Comparison of ENCODE assay signal across 19 cellular contexts in the genomic region with DNA sequence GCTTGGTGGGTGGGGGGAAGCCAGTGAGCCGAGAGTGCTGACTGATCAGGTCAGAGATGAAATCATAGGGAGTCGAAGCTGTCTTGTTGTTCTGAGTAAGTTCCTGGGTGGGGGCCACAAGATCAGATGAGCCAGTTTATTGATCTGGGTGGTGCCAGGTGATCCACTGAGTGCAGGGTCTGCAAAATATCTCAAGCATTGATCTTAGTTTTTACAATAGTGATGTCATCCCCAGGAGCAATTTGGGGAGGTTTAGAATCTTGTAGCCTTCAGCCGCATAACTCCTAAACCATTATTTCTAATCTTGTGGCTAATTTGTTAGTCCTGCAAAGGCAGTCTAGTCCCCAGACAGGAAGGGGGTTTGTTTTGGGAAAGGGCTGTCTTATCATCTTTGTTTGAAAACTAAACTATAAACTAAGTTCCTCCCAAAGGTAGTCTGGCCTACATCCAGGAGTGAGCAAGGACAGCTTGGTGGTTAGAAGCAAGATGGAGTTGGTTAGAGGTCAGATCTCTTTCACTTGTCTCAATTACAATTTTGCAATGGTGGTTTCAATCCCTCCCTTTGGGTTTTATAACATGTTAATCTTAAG. TPM values are rescaled to one million over a fixed set of nuclear protein-coding genes. Genes with fewer than 3 reads are reported as not detected.
DNase-seq lines count a peak whose midpoint lies in the region; ATAC-seq, FAIRE-seq and TF ChIP-seq lines count a peak whose summit lies in the region.
"Had no signal": no experiment of that assay in that cellular context is flagged by ENCODE, and none has a peak within 500 bp of the region (broad histone marks: within the 10 kb centered on the region; RNA-seq: fewer than 3 reads in every experiment).

No MANE protein-coding gene starts in this region.

- BruUV-seq in HepG2 (replicated peaks; lab: Mats Ljungman, UMichigan), result no TSS peak

- no peak overlapping the region for H3K27ac Mint-ChIP-seq in activated T-helper 17 cell treated with anti-CD3 and anti-CD28 coated beads, Interleukin-2, amount 50 U/mL, for 72 hours
- H3K27ac Mint-ChIP-seq: B cell; CD8-positive, alpha-beta T cell had no signal

- H4K20me1 ChIP-seq in HepG2 (ENCODE audit: insufficient read depth, low read length), result no peaks in the 10 kb centered on the region
- H4K20me1 ChIP-seq: BLaER1 treated with 17β-estradiol and CSF1 and Interleukin-3, amounts not matched to agents 10 nM and 100 nM had no signal

- 13% methylated on average over 3 of the region's 3 CpGs for WGBS in HepG2 (ENCODE audit: low lambda C conversion rate)
- WGBS in right lobe of liver (ENCODE audit: insufficient coverage, low coverage, low lambda C conversion rate, missing lambda C conversion rate), result 40% methylated on average over 1 of the region's 3 CpGs

- H3K4me1 ChIP-seq in HepG2 (ENCODE audit: insufficient read depth, low read length) (no peaks in the 10 kb centered on the region), right lobe of liver (no peaks in the 10 kb centered on the region), parathyroid adenoma (no peaks in the 10 kb centered on the region)

- TF ChIP-seq POLR2A in HepG2 (IDR thresholded peaks at IDR 0.05; ENCODE audit: insufficient read depth in 1 of 2, low read depth in 2 of 2, low read length in 2 of 2) (no peak), right lobe of liver (IDR thresholded peaks at IDR 0.05) (no peak)

- POLR2A ChIA-PET in HepG2 (lab: Yijun Ruan, JAX), result no interaction called here

- no peak overlapping the region for H3K27ac ChIP-seq in HepG2 (ENCODE audit: extremely low read length, insufficient read depth, low read length)
- no peak overlapping the region for H3K27ac ChIP-seq in right lobe of liver
- no peak overlapping the region for H3K27ac ChIP-seq in parathyroid adenoma
- H3K27ac ChIP-seq: BLaER1 treated with 17β-estradiol and CSF1 and Interleukin-3, amounts not matched to agents 10 nM and 100 nM had no signal

- no peaks in the 10 kb centered on the region for H3K36me3 Mint-ChIP-seq in activated T-helper 17 cell treated with anti-CD3 and anti-CD28 coated beads, Interleukin-2, amount 50 U/mL, for 72 hours (ENCODE audit: low read depth)
- H3K36me3 Mint-ChIP-seq: CD8-positive, alpha-beta T cell had no signal

- H3K9me3 ChIP-seq in HepG2 (ENCODE audit: low read length) (no peaks in the 10 kb centered on the region), right lobe of liver (no peaks in the 10 kb centered on the region), parathyroid adenoma (ENCODE audit: control insufficient read depth, low read length) (no peaks in the 10 kb centered on the region)
- H3K9me3 ChIP-seq: BLaER1 treated with 17β-estradiol and CSF1 and Interleukin-3, amounts not matched to agents 10 nM and 100 nM had no signal

- H3K9ac ChIP-seq in HepG2 (ENCODE audit: insufficient read depth, low read depth, low read length) (no peak overlapping the region), parathyroid adenoma (no peak overlapping the region)
- H3K9ac ChIP-seq: BLaER1 treated with 17β-estradiol and CSF1 and Interleukin-3, amounts not matched to agents 10 nM and 100 nM had no signal

- H3K4me1 Mint-ChIP-seq in activated T-helper 17 cell treated with anti-CD3 and anti-CD28 coated beads, Interleukin-2, amount 50 U/mL, for 72 hours, result no peaks in the 10 kb centered on the region
- H3K4me1 Mint-ChIP-seq: B cell had no signal

- TF ChIP-seq RAD21 in HepG2 (CRISPR knock-in tag; IDR thresholded peaks at IDR 0.05), result no peak

- CTCF ChIA-PET in HepG2 (lab: Yijun Ruan, JAX; ENCODE audit: low intra/inter-chr PET ratio, low total read pairs), result no interaction called here

- no peak for FAIRE-seq in HepG2 (lab: Jason Lieb, UNC)
- FAIRE-seq in HTR-8/SVneo (lab: Jason Lieb, UNC), result no peak
- FAIRE-seq: GM12878 had no signal

- H3K4me2 ChIP-seq in HepG2 (ENCODE audit: low read depth, low read length), result no peak overlapping the region
- no peak overlapping the region for H3K4me2 ChIP-seq in parathyroid adenoma (ENCODE audit: low read length)
- H3K4me2 ChIP-seq: BLaER1 treated with 17β-estradiol and CSF1 and Interleukin-3, amounts not matched to agents 10 nM and 100 nM had no signal

- DNase-seq in HepG2 (ENCODE audit: low spot score) (no peak), right lobe of liver (no peak), D341Med (ENCODE audit: low spot score) (no peak), HTR-8/SVneo (ENCODE audit: insufficient read length, low spot score) (no peak)
- DNase-seq: Calu3; CD8-positive, alpha-beta T cell; DMS 273 treated with DMSO at 0.1 percent for 48 hours; DMS53; DND-41; EL; H7; IMR-90; KBM-7 had no signal

- H3K27me3 ChIP-seq in HepG2 (ENCODE audit: control insufficient read depth in 1 of 2, insufficient read depth in 2 of 2, low read length in 2 of 2), result 0 out of 5 replicates have a peak, but pooled peaks cover 0 to 3% of the 10 kb centered on the region in 2 experiments
- no peaks in the 10 kb centered on the region for H3K27me3 ChIP-seq in right lobe of liver
- no peaks in the 10 kb centered on the region for H3K27me3 ChIP-seq in parathyroid adenoma (ENCODE audit: control insufficient read depth, insufficient read depth, low read length)
- H3K27me3 ChIP-seq: BLaER1 treated with 17β-estradiol and CSF1 and Interleukin-3, amounts not matched to agents 10 nM and 100 nM had no signal

- intact Hi-C loops in HepG2 (cut with micrococcal nuclease; ENCODE audit: unreplicated experiment) (no loop called here), right lobe of liver (cut with DNase I) (no loop called here)

- no peak for TF ChIP-seq CTCF in HepG2 (CRISPR knock-in tag; IDR thresholded peaks at IDR 0.05)
- TF ChIP-seq CTCF in right lobe of liver (IDR thresholded peaks at IDR 0.05), result no peak
- no peak for TF ChIP-seq CTCF in parathyroid adenoma (IDR thresholded peaks at IDR 0.05)

- no peak overlapping the region for H2AFZ ChIP-seq in HepG2 (ENCODE audit: low read length)
- peak overlapping the region; percentile 52 for H2AFZ ChIP-seq in parathyroid adenoma

- no peak for ATAC-seq in HepG2
- ATAC-seq in right lobe of liver, result no peak
- ATAC-seq in activated T-helper 17 cell treated with anti-CD3 and anti-CD28 coated beads, Interleukin-2, amount 50 U/mL, for 72 hours (replicated peaks), result peak; percentile 28
- ATAC-seq: CD8-positive, alpha-beta T cell; GM12878; HCT116 had no signal

- H3K27me3 Mint-ChIP-seq in activated T-helper 17 cell treated with anti-CD3 and anti-CD28 coated beads, Interleukin-2, amount 50 U/mL, for 72 hours, result peaks cover 13% of the 10 kb centered on the region

- H3K79me2 ChIP-seq in HepG2 (ENCODE audit: insufficient read depth, low read length) (no peaks in the 10 kb centered on the region), parathyroid adenoma (no peaks in the 10 kb centered on the region)

- H3K9me3 Mint-ChIP-seq in activated T-helper 17 cell treated with anti-CD3 and anti-CD28 coated beads, Interleukin-2, amount 50 U/mL, for 72 hours, result no peaks in the 10 kb centered on the region
- H3K9me3 Mint-ChIP-seq: CD8-positive, alpha-beta T cell had no signal

- H3K36me3 ChIP-seq in HepG2 (replicated peaks in 1 of 2; ENCODE audit: control insufficient read depth in 1 of 2, insufficient read depth in 2 of 2, low read length in 2 of 2), result no peaks in the 10 kb centered on the region
- H3K36me3 ChIP-seq in right lobe of liver, result no peaks in the 10 kb centered on the region
- H3K36me3 ChIP-seq in parathyroid adenoma (ENCODE audit: control insufficient read depth, insufficient read depth, low read length), result no peaks in the 10 kb centered on the region
- H3K36me3 ChIP-seq: BLaER1 treated with 17β-estradiol and CSF1 and Interleukin-3, amounts not matched to agents 10 nM and 100 nM had no signal

- TF ChIP-seq EP300 in HepG2 (IDR thresholded peaks at IDR 0.05; ENCODE audit: low read depth in 2 of 2, low read length in 2 of 2) (no peak), HepG2 (CRISPR knock-in tag; IDR thresholded peaks at IDR 0.05; ENCODE audit: borderline replicate concordance) (no peak)

- H3K4me3 ChIP-seq in HepG2 (replicated peaks in 1 of 3; ENCODE audit: insufficient read depth in 1 of 3, low read depth in 2 of 3, low read length in 3 of 3), result no peak overlapping the region
- H3K4me3 ChIP-seq in right lobe of liver, result no peak overlapping the region
- H3K4me3 ChIP-seq in parathyroid adenoma (ENCODE audit: low read depth, low read length), result no peak overlapping the region
- H3K4me3 ChIP-seq: BLaER1 treated with 17β-estradiol and CSF1 and Interleukin-3, amounts not matched to agents 10 nM and 100 nM; GM12878 had no signal

- H3K4me3 Mint-ChIP-seq in activated T-helper 17 cell treated with anti-CD3 and anti-CD28 coated beads, Interleukin-2, amount 50 U/mL, for 72 hours, result no peak overlapping the region
- H3K4me3 Mint-ChIP-seq: B cell; CD8-positive, alpha-beta T cell had no signal

- in situ Hi-C loops in HepG2 (cut with HindIII; ENCODE audit: extremely low pct_ligation_motif_present, low pct_unique_long_range_greater_than_20kb), result no loop called here

TF ChIP-seq in HepG2, 621 proteins besides CTCF, POLR2A, EP300 and RAD21 (continues in another document):
- peak; percentile 33; the same call in 1 of the 2 replicates for TF ChIP-seq ATF7 (IDR thresholded peaks at IDR 0.05)
- no peak for TF ChIP-seq ATF7 (CRISPR knock-in tag; IDR thresholded peaks at IDR 0.05)

RNA-seq across cellular contexts. Expression of gene MTMR14, which starts 18.7 kb away (rescaled TPM):
- total RNA-seq in HepG2 (2016; rRNA removed; fragmentation: Illumina TruSeq; extraction: Trizol) (32.1 and 32.8 TPM in 2 replicates), right lobe of liver (10 to 100 TPM; 15.8 to 20.0 (median 18.8) TPM)
- total RNA-seq in HepG2 (2016; cell fraction: cytosol; rRNA removed; fragmentation: Illumina TruSeq; extraction: Trizol; ENCODE audit: low read depth), result 13.1 and 13.6 TPM in 2 replicates
- 31.6 and 34.2 TPM in 2 replicates for total RNA-seq in HepG2 (2016; cell fraction: insoluble cytoplasmic fraction; rRNA removed; fragmentation: Illumina TruSeq; extraction: Trizol)
- 27.7 and 29.6 TPM in 2 replicates for total RNA-seq in HepG2 (2016; cell fraction: membrane; rRNA removed; fragmentation: Illumina TruSeq; extraction: Trizol)
- total RNA-seq in HepG2 (2016; cell fraction: nucleus; rRNA removed; fragmentation: Illumina TruSeq; extraction: Trizol), result 21.4 and 25.0 TPM in 2 replicates
- polyA plus RNA-seq in HepG2 (2011; rRNA removed), result 27.1 and 34.1 TPM in 2 replicates
- 24.2 and 25.0 TPM in 2 replicates for polyA plus RNA-seq in HepG2 (2011; cell fraction: cytosol; rRNA removed)
- 50.1 and 52.8 TPM in 2 replicates for polyA plus RNA-seq in HepG2 (2011; cell fraction: nucleus; rRNA removed)
- polyA plus RNA-seq in HepG2 (2012), result 21.2 and 22.8 TPM in 2 replicates
- polyA plus RNA-seq in HepG2 (2016; cell fraction: cytosol; fragmentation: Illumina TruSeq; extraction: Trizol; ENCODE audit: low read depth), result 12.6 and 13.3 TPM in 2 replicates
- 28.2 TPM in 2 replicates for polyA plus RNA-seq in HepG2 (2016; cell fraction: insoluble cytoplasmic fraction; fragmentation: Illumina TruSeq; extraction: Trizol; ENCODE audit: low read depth)
- 18.7 and 19.2 TPM in 2 replicates for polyA plus RNA-seq in HepG2 (2016; cell fraction: membrane; fragmentation: Illumina TruSeq; extraction: Trizol; ENCODE audit: low read depth)
- polyA plus RNA-seq in HepG2 (2016; cell fraction: nucleus; fragmentation: Illumina TruSeq; extraction: Trizol; ENCODE audit: insufficient read depth, low read depth), result 30.0 and 32.2 TPM in 2 replicates
- 38.6 and 41.3 TPM in 2 replicates for polyA minus RNA-seq in HepG2 (2011; rRNA and poly(A)+ RNA removed; ENCODE audit: low replicate concordance)
- polyA minus RNA-seq in HepG2 (2011; cell fraction: cytosol; rRNA and poly(A)+ RNA removed), result 14.0 and 18.4 TPM in 2 replicates
- 34.6 and 41.4 TPM in 2 replicates for polyA minus RNA-seq in HepG2 (2011; cell fraction: nucleus; rRNA and poly(A)+ RNA removed)
- 10 to 100 TPM; 49.7 to 54.8 TPM for total RNA-seq in activated T-helper 17 cell treated with anti-CD3 and anti-CD28 coated beads, Interleukin-2, amount 50 U/mL, for 72 hours
